Comparison of ENCODE assay signal across 26 cellular contexts in the genomic region with DNA sequence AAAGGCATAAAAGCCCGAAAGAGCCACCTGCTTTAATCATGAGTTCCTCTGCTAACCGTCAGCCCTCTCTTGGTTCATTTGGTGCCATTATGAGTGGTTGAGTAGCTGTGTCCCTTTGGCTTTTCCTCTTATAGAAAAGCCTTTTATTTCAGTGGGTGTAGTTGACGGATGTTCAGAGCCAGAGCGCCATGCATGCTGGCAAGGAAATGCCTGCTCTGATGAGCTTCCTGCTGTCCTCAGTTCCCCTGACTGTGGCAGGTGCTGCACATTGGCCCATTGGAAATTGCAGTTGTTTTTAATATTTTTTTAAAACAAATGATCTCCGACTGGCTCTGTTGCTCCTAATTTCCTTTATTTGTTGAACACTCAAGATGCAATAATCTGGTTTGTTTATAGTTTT.
"Had no signal": no experiment of that assay in that cellular context is flagged by ENCODE, and none has a peak within 500 bp of the region (broad histone marks: within the 10 kb centered on the region; RNA-seq: fewer than 3 reads in every experiment).

No MANE protein-coding gene starts in this region.

- H3K36me3 ChIP-seq: brain microvascular endothelial cell, esophagus squamous epithelium, gastroesophageal sphincter, heart right ventricle, WERI-Rb-1 had no signal

- DNase-seq: activated B cell treated with CpG ODN at 0.5 μM for 24 hours; activated CD4-positive, alpha-beta memory T cell treated with anti-CD3 and anti-CD28 coated beads, Interleukin-2, amount 10 ng/mL, durations not matched to agents 7 days and 5 days; activated CD4-positive, alpha-beta T cell treated with anti-CD3 and anti-CD28 coated beads for 48 hours; activated CD4-positive, alpha-beta T cell treated with anti-CD3 and anti-CD28 coated beads, Interleukin-2, amount 50 U/mL, for 1 hour; activated CD8-positive, alpha-beta memory T cell treated with anti-CD3 and anti-CD28 coated beads, Interleukin-2, amount 50 U/mL, for 48 hours; activated gamma-delta T cell; activated naive CD4-positive, alpha-beta T cell; activated naive CD4-positive, alpha-beta T cell treated with anti-CD3 and anti-CD28 coated beads, Interleukin-2, amount 10 ng/mL, durations not matched to agents 7 days and 5 days; activated naive CD8-positive, alpha-beta T cell treated with anti-CD3 and anti-CD28 coated beads, Interleukin-2, amount 10 ng/mL, durations not matched to agents 7 days and 5 days; activated T-cell treated with anti-CD3 and anti-CD28 coated beads for 4 hours; activated T-cell treated with anti-CD3 and anti-CD28 coated beads, Interleukin-2, amount 50 U/mL, for 24 hours; activated T-cell treated with anti-CD3 and anti-CD28 coated beads, Interleukin-2, amount 50 U/mL, for 72 hours; anterior cingulate cortex; brain microvascular endothelial cell; effector CD8-positive, alpha-beta T cell; esophagus squamous epithelium; foreskin melanocyte; heart right ventricle; T1000; WERI-Rb-1 had no signal

- ATAC-seq: activated CD4-positive, CD25-positive, alpha-beta regulatory T cell treated with anti-CD3 and anti-CD28 coated beads, Interleukin-2, amount 50 U/mL, for 24 hours; activated naive CD4-positive, alpha-beta T cell treated with anti-CD3 and anti-CD28 coated beads, Interleukin-2, amount 50 U/mL, for 72 hours; activated T-cell treated with anti-CD3 and anti-CD28 coated beads, Interleukin-2, amount 50 U/mL, for 72 hours; gastroesophageal sphincter; heart right ventricle had no signal

- H3K27ac ChIP-seq: brain microvascular endothelial cell, coronary artery, epithelial cell of prostate, esophagus squamous epithelium, gastroesophageal sphincter, heart right ventricle, hepatocyte, WERI-Rb-1 had no signal

- H3K27me3 ChIP-seq: brain microvascular endothelial cell, esophagus squamous epithelium, gastroesophageal sphincter, heart right ventricle, hepatocyte had no signal

- H3K4me3 ChIP-seq: coronary artery, esophagus squamous epithelium, gastroesophageal sphincter, heart right ventricle, hepatocyte had no signal

- H3K9me3 ChIP-seq: esophagus squamous epithelium, gastroesophageal sphincter, heart right ventricle had no signal

- H3K4me2 ChIP-seq: hepatocyte had no signal
